In genomic region chr7:80140388-80140787, GRCh38 we compare ENCODE assay signal across 16 cellular contexts. TPM values are rescaled to one million over a fixed set of nuclear protein-coding genes. Genes with fewer than 3 reads are reported as not detected.
A peak's percentile ranks its signal among the peaks of the same experiment; 100 is the strongest.
DNase-seq lines count a peak whose midpoint lies in the region; ATAC-seq, FAIRE-seq and TF ChIP-seq lines count a peak whose summit lies in the region.
"Had no signal": no experiment of that assay in that cellular context is flagged by ENCODE, and none has a peak within 500 bp of the region (broad histone marks: within the 10 kb centered on the region; RNA-seq: fewer than 3 reads in every experiment).

No MANE protein-coding gene starts in this region.

- H2BK15ac ChIP-seq in H1 (ENCODE audit: low read length) = no peak overlapping the region

- WGBS in H1 (ENCODE audit: extremely low coverage in 1 of 2, insufficient coverage in 1 of 2, insufficient read length in 1 of 2, insufficient replicate concordance in 2 of 2, low coverage in 1 of 2, low lambda C conversion rate in 2 of 2, missing lambda C conversion rate in 1 of 2), 2 experiments = 87% methylated on average over 4 of the region's 4 CpGs; no CpG with 5 or more reads in 1 of the 2 experiments
- WGBS in suprapubic skin = 63% methylated on average over 4 of the region's 4 CpGs

- H2BK120ac ChIP-seq in H1 (replicated peaks; ENCODE audit: low read depth, low read length) = no peak overlapping the region

- H3K27ac Mint-ChIP-seq in activated T-helper 2 cell treated with anti-CD3 and anti-CD28 coated beads, Interferon-gamma antibody, Interleukin-2, Interleukin-4, amounts not matched to agents 10 μg/mL and 5 μg/mL and 100 μg/mL, durations not matched to agents 14 hours and 24 hours and 36 hours = no peak overlapping the region
- H3K27ac Mint-ChIP-seq: CD14-positive monocyte; CD8-positive, alpha-beta T cell; HFFc6 had no signal

- DNase-seq in H1 (ENCODE audit: low read depth in 1 of 2, low spot score in 2 of 2) = no peak
- peak; percentile 78 to 86 for DNase-seq in foreskin keratinocyte
- no peak for DNase-seq in suprapubic skin (ENCODE audit: low spot score in 2 of 2)
- DNase-seq in activated T-helper 2 cell treated with anti-CD3 and anti-CD28 coated beads, Interferon-gamma antibody, Interleukin-2, Interleukin-4, amounts not matched to agents 10 μg/mL and 5 μg/mL and 100 μg/mL, durations not matched to agents 14 hours and 24 hours and 36 hours (ENCODE audit: low spot score) = no peak
- DNase-seq in DMS53 (lab: John Stamatoyannopoulos, UW) = no peak
- no peak for DNase-seq in islet precursor cell
- DNase-seq: Caco-2; CD8-positive, alpha-beta T cell; GF-D8; HCEC 1CT; HFFc6 had no signal

- CTCF ChIA-PET in H1 (lab: Charles Lee; ENCODE audit: partially characterized antibody) = no interaction called here

- no peak for TF ChIP-seq POLR2A in H1 (IDR thresholded peaks at IDR 0.05; ENCODE audit: control extremely low read depth in 1 of 2, low read depth in 2 of 2, low read length in 2 of 2)
- TF ChIP-seq POLR2A in suprapubic skin (IDR thresholded peaks at IDR 0.05) = no peak

- H4K91ac ChIP-seq in H1 (replicated peaks; ENCODE audit: insufficient read length, low read length) = no peak overlapping the region

- TF ChIP-seq EP300 in H1 (IDR thresholded peaks at IDR 0.05; ENCODE audit: borderline replicate concordance in 1 of 2, low read depth in 2 of 2, low read length in 2 of 2) (no peak), suprapubic skin (IDR thresholded peaks at IDR 0.05) (no peak)

- H3K56ac ChIP-seq in H1 (replicated peaks; ENCODE audit: insufficient read length, low read depth, low read length) = no peak overlapping the region

- no peak overlapping the region for H2BK20ac ChIP-seq in H1 (ENCODE audit: low read length)

- H2BK12ac ChIP-seq in H1 (ENCODE audit: low read depth, low read length) = no peak overlapping the region

- H3K4me3 ChIP-seq in H1 (ENCODE audit: extremely low read depth in 1 of 4, insufficient read depth in 2 of 4, low read depth in 3 of 4, low read length in 4 of 4) (no peak overlapping the region), suprapubic skin (no peak overlapping the region)
- H3K4me3 ChIP-seq: A549 had no signal

- intact Hi-C loops in activated T-helper 2 cell treated with anti-CD3 and anti-CD28 coated beads, Interferon-gamma antibody, Interleukin-2, Interleukin-4, amounts not matched to agents 10 μg/mL and 5 μg/mL and 100 μg/mL, durations not matched to agents 14 hours and 24 hours and 36 hours (cut with micrococcal nuclease) = no loop called here

- H2AK5ac ChIP-seq in H1 (ENCODE audit: low read depth, low read length) = no peak overlapping the region

- H3K4me3 Mint-ChIP-seq in activated T-helper 2 cell treated with anti-CD3 and anti-CD28 coated beads, Interferon-gamma antibody, Interleukin-2, Interleukin-4, amounts not matched to agents 10 μg/mL and 5 μg/mL and 100 μg/mL, durations not matched to agents 14 hours and 24 hours and 36 hours (ENCODE audit: low read depth) = no peak overlapping the region
- H3K4me3 Mint-ChIP-seq: CD14-positive monocyte; CD8-positive, alpha-beta T cell; HFFc6 had no signal

- peaks cover 24% of the 10 kb centered on the region for H3K4me1 Mint-ChIP-seq in activated T-helper 2 cell treated with anti-CD3 and anti-CD28 coated beads, Interferon-gamma antibody, Interleukin-2, Interleukin-4, amounts not matched to agents 10 μg/mL and 5 μg/mL and 100 μg/mL, durations not matched to agents 14 hours and 24 hours and 36 hours (ENCODE audit: low read depth)

- peaks cover 0 to 4% (median 4%) of the 10 kb centered on the region in 4 experiments; a peak in 2 of 7 replicates for H3K4me1 ChIP-seq in H1 (replicated peaks in 1 of 4; ENCODE audit: control insufficient read depth in 3 of 4, insufficient read depth in 4 of 4, low read length in 3 of 4)
- peaks cover 53% of the 10 kb centered on the region for H3K4me1 ChIP-seq in foreskin keratinocyte
- H3K4me1 ChIP-seq in suprapubic skin = peaks cover 51% of the 10 kb centered on the region

- H3K4me2 ChIP-seq in H1 (ENCODE audit: insufficient read depth in 1 of 2, low read depth in 2 of 2, low read length in 2 of 2) = no peak overlapping the region

- peaks cover 0 to 6% of the 10 kb centered on the region in 2 experiments for H4K20me1 ChIP-seq in H1 (replicated peaks in 1 of 2; ENCODE audit: control insufficient read depth in 1 of 2, insufficient read depth in 2 of 2, low read length in 2 of 2)

- TF ChIP-seq CTCF in VCaP (conservative IDR thresholded peaks at IDR 0.05) (no peak), H1 (IDR thresholded peaks at IDR 0.05; ENCODE audit: control extremely low read depth in 1 of 3, insufficient read depth in 1 of 3, low read depth in 1 of 3, low read length in 3 of 3) (no peak), foreskin keratinocyte (conservative IDR thresholded peaks at IDR 0.05) (no peak), suprapubic skin (IDR thresholded peaks at IDR 0.05) (no peak)

- no peaks in the 10 kb centered on the region for H3K36me3 ChIP-seq in H1 (ENCODE audit: control insufficient read depth in 2 of 4, insufficient read depth in 4 of 4, low read length in 3 of 4)
- H3K36me3 ChIP-seq in suprapubic skin = no peaks in the 10 kb centered on the region

- no peak overlapping the region for H4K8ac ChIP-seq in H1 (ENCODE audit: extremely low read depth, insufficient read depth, low read length)

- H3K79me2 ChIP-seq in H1 (ENCODE audit: control insufficient read depth in 1 of 2, insufficient read depth in 2 of 2, low read length in 2 of 2) = peaks cover 3 to 96% of the 10 kb centered on the region in 2 experiments; a peak in 3 of 4 replicates

- H3K9me3 ChIP-seq in H1 (ENCODE audit: insufficient read depth in 2 of 2, low read depth in 1 of 2, low read length in 1 of 2) (no peaks in the 10 kb centered on the region; a peak in 1 of 4 replicates), suprapubic skin (no peaks in the 10 kb centered on the region)
- H3K9me3 ChIP-seq: A549, Caco-2 had no signal

- peak; percentile 88 for ATAC-seq in foreskin keratinocyte
- ATAC-seq: A549; CD8-positive, alpha-beta T cell; HepG2 had no signal

- POLR2A ChIA-PET in H1 (lab: Charles Lee; ENCODE audit: partially characterized antibody) = no interaction called here

- peak; percentile 13 for FAIRE-seq in H1 (lab: Jason Lieb, UNC)
- FAIRE-seq: A549, HepG2, HTR-8/SVneo had no signal

- no peak overlapping the region for H3K23ac ChIP-seq in H1 (ENCODE audit: insufficient read length)

- peaks cover 43% of the 10 kb centered on the region for H3K27me3 Mint-ChIP-seq in activated T-helper 2 cell treated with anti-CD3 and anti-CD28 coated beads, Interferon-gamma antibody, Interleukin-2, Interleukin-4, amounts not matched to agents 10 μg/mL and 5 μg/mL and 100 μg/mL, durations not matched to agents 14 hours and 24 hours and 36 hours (ENCODE audit: low read depth)

- TF ChIP-seq RAD21 in H1 (IDR thresholded peaks at IDR 0.05 in 1 of 2, conservative IDR thresholded peaks at IDR 0.05 in 1 of 2; ENCODE audit: low read depth in 2 of 2, low read length in 2 of 2) = no peak

- H3K27me3 ChIP-seq in H1 (replicated peaks in 1 of 4; ENCODE audit: control insufficient read depth in 3 of 4, extremely low read depth in 1 of 4, insufficient read depth in 3 of 4, low read length in 3 of 4) = no peaks in the 10 kb centered on the region
- no peaks in the 10 kb centered on the region for H3K27me3 ChIP-seq in foreskin keratinocyte
- no peaks in the 10 kb centered on the region for H3K27me3 ChIP-seq in suprapubic skin

- H2BK5ac ChIP-seq in H1 (ENCODE audit: low read depth, low read length) = no peak overlapping the region

- H3K4ac ChIP-seq in H1 (replicated peaks; ENCODE audit: insufficient read length, low read depth, low read length) = no peak overlapping the region

- H3K27ac ChIP-seq in VCaP (peak overlapping the region; percentile 97), H1 (ENCODE audit: low read depth, low read length) (no peak overlapping the region), foreskin keratinocyte (peak overlapping the region; percentile 53), suprapubic skin (no peak overlapping the region)

- no peaks in the 10 kb centered on the region for H3K36me3 Mint-ChIP-seq in activated T-helper 2 cell treated with anti-CD3 and anti-CD28 coated beads, Interferon-gamma antibody, Interleukin-2, Interleukin-4, amounts not matched to agents 10 μg/mL and 5 μg/mL and 100 μg/mL, durations not matched to agents 14 hours and 24 hours and 36 hours (ENCODE audit: low read depth)

- peaks cover 6% of the 10 kb centered on the region; the same call in 1 of the 2 replicates for H3K79me1 ChIP-seq in H1 (ENCODE audit: low read depth, low read length)

- H2AFZ ChIP-seq in H1 (ENCODE audit: low read length) = no peak overlapping the region

- no peak overlapping the region for H3K14ac ChIP-seq in H1 (ENCODE audit: insufficient read length)

- no peak overlapping the region for H4K5ac ChIP-seq in H1 (ENCODE audit: insufficient read length, low read depth, low read length)

- H3K9ac ChIP-seq in H1 (replicated peaks in 1 of 4; ENCODE audit: extremely low read depth in 1 of 4, low read depth in 3 of 4, low read length in 3 of 4) = no peak overlapping the region

- peaks cover 4% of the 10 kb centered on the region; the same call in 1 of the 2 replicates for H3K23me2 ChIP-seq in H1 (ENCODE audit: low read depth, low read length)

- H3K9me3 Mint-ChIP-seq in activated T-helper 2 cell treated with anti-CD3 and anti-CD28 coated beads, Interferon-gamma antibody, Interleukin-2, Interleukin-4, amounts not matched to agents 10 μg/mL and 5 μg/mL and 100 μg/mL, durations not matched to agents 14 hours and 24 hours and 36 hours = no peaks in the 10 kb centered on the region
- H3K9me3 Mint-ChIP-seq: CD8-positive, alpha-beta T cell; HFFc6 had no signal

- H3K18ac ChIP-seq in H1 (ENCODE audit: extremely low read depth, low read length) = no peak overlapping the region

TF ChIP-seq in H1, 55 proteins besides CTCF, POLR2A, EP300 and RAD21 (continues in another document):
- TF ChIP-seq YY1 (IDR thresholded peaks at IDR 0.05; ENCODE audit: low read depth, low read length) (no peak), TBP (IDR thresholded peaks at IDR 0.05; ENCODE audit: low read depth, low read length) (no peak), CREB1 (IDR thresholded peaks at IDR 0.05) (no peak)

RNA-seq across cellular contexts. Expression of gene GNAI1, which starts 5.8 kb away (rescaled TPM):
- total RNA-seq in H1 (2021; fragmentation: NEBNext Ultra II Directional; extraction: Animal tissue kit (Norgen Biotek cat#: 25700)) = 20.0 and 29.5 TPM in 2 replicates
- polyA plus RNA-seq in H1 (2011; rRNA removed) (6.0 and 8.0 TPM in 2 replicates), foreskin keratinocyte (26.3 and 28.9 TPM in 2 replicates)
- polyA plus RNA-seq in H1 (2011; cell fraction: cytosol; rRNA removed) = 11.8 TPM
- 4.0 TPM for polyA plus RNA-seq in H1 (2011; cell fraction: nucleus; rRNA removed)
- 14.7 to 32.5 TPM (median 22.2 TPM) in 4 replicates for polyA plus RNA-seq in H1 (2012, experiment 1 of 2)
- 2.0 TPM for polyA plus RNA-seq in H1 (2012, experiment 2 of 2)
- 9.1 TPM for polyA plus RNA-seq in H1 (2013, experiment 1 of 2)
- polyA plus RNA-seq in H1 (2013, experiment 2 of 2) = 9.5 TPM
- 12.9 and 17.8 TPM in 2 replicates for polyA minus RNA-seq in H1 (2011; rRNA and poly(A)+ RNA removed)
- 11.2 TPM for polyA minus RNA-seq in H1 (2011; cell fraction: cytosol; rRNA and poly(A)+ RNA removed)
- polyA minus RNA-seq in H1 (2011; cell fraction: nucleus; rRNA and poly(A)+ RNA removed) = 28.9 TPM
- total RNA-seq in foreskin keratinocyte (48.4 and 53.9 TPM in 2 replicates), suprapubic skin (10 to 100 TPM; 64.9 to 87.9 (median 72.1) TPM)
- total RNA-seq in activated T-helper 2 cell treated with anti-CD3 and anti-CD28 coated beads, Interferon-gamma antibody, Interleukin-2, Interleukin-4, amounts not matched to agents 10 μg/mL and 5 μg/mL and 100 μg/mL, durations not matched to agents 14 hours and 24 hours and 36 hours = 6.4 and 7.5 TPM in 2 replicates

Comparison
In these comparisons a context has a peak if more than half of its experiments do, and no peak if none do; other contexts are left out.
1. H3K27ac ChIP-seq: peak in VCaP (single experiment) and foreskin keratinocyte (single experiment); none in H1 (single experiment) and suprapubic skin (single experiment).
2. DNase-seq: peak in foreskin keratinocyte (2 of 2); none in H1 (0 of 2), suprapubic skin (0 of 2), activated T-helper 2 cell treated with anti-CD3 and anti-CD28 coated beads, Interferon-gamma antibody, Interleukin-2, Interleukin-4, amounts not matched to agents 10 μg/mL and 5 μg/mL and 100 μg/mL, durations not matched to agents 14 hours and 24 hours and 36 hours (single experiment), DMS53 (single experiment) and islet precursor cell (single experiment).